7 cellular contexts compared by ENCODE assay signal in genomic region chr7:103073989-103074518, GRCh38. TPM values are rescaled to one million over a fixed set of nuclear protein-coding genes. Genes with fewer than 3 reads are reported as not detected.
DNase-seq lines count a peak whose midpoint lies in the region; ATAC-seq and TF ChIP-seq lines count a peak whose summit lies in the region.

No MANE protein-coding gene starts in this region.

- POLR2A ChIA-PET in Panc1 (lab: Charles Lee), result no interaction called here

- no peaks in the 10 kb centered on the region for H3K27me3 Mint-ChIP-seq in osteocyte (ENCODE audit: unreplicated experiment)

- TF ChIP-seq CTCF in Panc1 (IDR thresholded peaks at IDR 0.05) (no peak), epithelial cell of esophagus (IDR thresholded peaks at IDR 0.05; ENCODE audit: insufficient read depth, low read depth, low read length, missing control alignments) (no peak), osteocyte (IDR thresholded peaks at IDR 0.05) (no peak), GM13977 (IDR thresholded peaks at IDR 0.05; ENCODE audit: extremely low read depth, insufficient read depth, missing control alignments) (no peak)

- H3K4me3 ChIP-seq in HAP-1 (peak overlapping the region; percentile 57), Panc1 (ENCODE audit: low read depth in 2 of 2, low read length in 2 of 2) (peak overlapping the region; percentile 90 to 91), epithelial cell of esophagus (ENCODE audit: low read length) (peak overlapping the region; percentile 85)

- peak; percentile 14 for ATAC-seq in Panc1
- no peak for ATAC-seq in HG02885 (IDR thresholded peaks at IDR 0.05; ENCODE audit: poor library complexity, unreplicated experiment)

- H3K36me3 ChIP-seq in HAP-1 (replicated peaks), result peaks cover 15% of the 10 kb centered on the region
- H3K36me3 ChIP-seq in Panc1 (ENCODE audit: control insufficient read depth, insufficient read depth, low read length), result no peaks in the 10 kb centered on the region; the same call in 1 of the 2 replicates

- CTCF ChIA-PET in Panc1 (lab: Charles Lee), result no interaction called here

- intact Hi-C loops in Panc1 (cut with micrococcal nuclease; ENCODE audit: unreplicated experiment), result no loop called here

- peak overlapping the region; percentile 91 for H3K4me3 Mint-ChIP-seq in osteocyte (ENCODE audit: unreplicated experiment)

- H3K36me3 Mint-ChIP-seq in osteocyte (ENCODE audit: unreplicated experiment), result peaks cover 4% of the 10 kb centered on the region

- BruUV-seq in Panc1 (replicated peaks; lab: Mats Ljungman, UMichigan), result TSS peak; percentile 90

- H3K9me3 ChIP-seq in HAP-1, result no peaks in the 10 kb centered on the region
- no peaks in the 10 kb centered on the region for H3K9me3 ChIP-seq in Panc1 (ENCODE audit: control insufficient read depth, insufficient read depth, low read depth, low read length)

- peak overlapping the region; percentile 89 for H3K27ac ChIP-seq in Panc1 (ENCODE audit: low read length)

- H3K27me3 ChIP-seq in HAP-1 (ENCODE audit: low read depth) (no peaks in the 10 kb centered on the region), Panc1 (ENCODE audit: control insufficient read depth, insufficient read depth, low read length) (no peaks in the 10 kb centered on the region)

- H3K27ac Mint-ChIP-seq in osteocyte (ENCODE audit: unreplicated experiment), result peak overlapping the region; percentile 86

- DNase-seq in HAP-1 (ENCODE audit: low spot score in 2 of 2), result no peak
- no peak for DNase-seq in Panc1 (ENCODE audit: low read depth, low spot score)
- DNase-seq in epithelial cell of esophagus (ENCODE audit: low read depth), result no peak
- no peak for DNase-seq in osteocyte (ENCODE audit: extremely low spot score, unreplicated experiment)
- no peak for DNase-seq in NCI-H187 treated with DMSO at 0.1 percent for 48 hours (lab: John Stamatoyannopoulos, UW)
- DNase-seq in GM13977 (ENCODE audit: low spot score), result no peak

- H3K4me1 Mint-ChIP-seq in osteocyte (ENCODE audit: unreplicated experiment), result peaks cover 21% of the 10 kb centered on the region

- H3K4me1 ChIP-seq in HAP-1, result peaks cover 11% of the 10 kb centered on the region
- H3K4me1 ChIP-seq in Panc1 (ENCODE audit: control insufficient read depth, insufficient read depth, low read length), result peaks cover 3% of the 10 kb centered on the region; the same call in 1 of the 2 replicates

- in situ Hi-C loops in HAP-1 (cut with MboI; ENCODE audit: low sequenced_read_pairs) (loop anchor here (25.0 kb wide), 1 partner anchor 312 kb away; no protein-coding TSS in a partner anchor), Panc1 (cut with HindIII; ENCODE audit: low pct_unique_long_range_greater_than_20kb, low sequenced_read_pairs) (no loop called here), GM13977 (cut with MboI; ENCODE audit: low pct_unique_long_range_greater_than_20kb, low sequenced_read_pairs, unreplicated experiment) (loop anchor here (25.0 kb wide), 1 partner anchor 312 kb away; no protein-coding TSS in a partner anchor)

- no peaks in the 10 kb centered on the region for H3K9me3 Mint-ChIP-seq in osteocyte (ENCODE audit: unreplicated experiment)

RNA-seq across cellular contexts. Expression of gene FBXL13, which starts 0.5 kb away (rescaled TPM):
- total RNA-seq in Panc1 (2021; ENCODE audit: unreplicated experiment), result 2.5 TPM
- 0.70 TPM for polyA plus RNA-seq in Panc1 (2012; ENCODE audit: insufficient read length)
- 0.83 and 0.97 TPM in 2 replicates for total RNA-seq in osteocyte

RNA-seq across cellular contexts. Expression of gene ARMC10, which starts 0.9 kb away (rescaled TPM):
- total RNA-seq in Panc1 (2021; ENCODE audit: unreplicated experiment), result 73.2 TPM
- polyA plus RNA-seq in Panc1 (2012; ENCODE audit: insufficient read length), result 63.2 TPM
- 28.5 and 29.3 TPM in 2 replicates for total RNA-seq in osteocyte
